In genomic region chr11:94964934-94965333, GRCh38 we compare ENCODE assay signal across 1 cellular context.
TF ChIP-seq lines count a peak whose summit lies in the region.

No MANE protein-coding gene starts in this region.

TF ChIP-seq in A549, 52 proteins besides CTCF, POLR2A, EP300 and RAD21 (continued from another document):
- TF ChIP-seq ESRRA (IDR thresholded peaks at IDR 0.05; ENCODE audit: borderline replicate concordance, low read length) (no peak), EHMT2 (IDR thresholded peaks at IDR 0.05; ENCODE audit: low read depth) (no peak), ZNF302 (CRISPR knock-in tag; IDR thresholded peaks at IDR 0.05) (no peak), E2F6 (IDR thresholded peaks at IDR 0.05; ENCODE audit: borderline replicate concordance, low read depth) (no peak), CEBPB (IDR thresholded peaks at IDR 0.05) (no peak), ZSCAN20 (CRISPR knock-in tag; IDR thresholded peaks at IDR 0.05) (no peak)
